In the genomic region with DNA sequence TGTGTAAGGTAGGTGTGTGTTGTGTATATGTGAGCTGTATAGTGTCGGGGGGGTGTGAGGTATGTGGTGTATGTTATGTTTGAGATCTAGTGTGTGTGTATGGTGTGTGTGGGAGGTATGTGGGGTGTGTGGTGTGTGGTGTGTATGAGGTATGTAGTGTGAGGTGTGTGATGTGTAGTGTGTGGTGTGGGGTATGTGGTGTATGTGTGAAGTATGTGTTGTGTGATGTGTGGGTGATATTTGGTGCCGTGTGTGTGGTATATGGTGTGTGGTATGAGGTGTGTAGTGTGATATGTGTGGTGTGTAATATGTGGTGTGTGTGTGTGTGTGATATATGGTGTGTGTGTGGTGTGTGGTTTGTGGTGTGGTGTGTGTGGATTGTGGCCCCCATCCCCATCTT, we compare ENCODE assay signal across 1 cellular context.
TF ChIP-seq lines count a peak whose summit lies in the region.
"Not testable (repeated sequence)": the region's sequence is repeated elsewhere in the genome, so short reads cannot be mapped to it uniquely, and the experiment has no call there.

No MANE protein-coding gene starts in this region.

TF ChIP-seq in HepG2, 621 proteins besides CTCF, POLR2A, EP300 and RAD21:
- TF ChIP-seq, protein P1, sequence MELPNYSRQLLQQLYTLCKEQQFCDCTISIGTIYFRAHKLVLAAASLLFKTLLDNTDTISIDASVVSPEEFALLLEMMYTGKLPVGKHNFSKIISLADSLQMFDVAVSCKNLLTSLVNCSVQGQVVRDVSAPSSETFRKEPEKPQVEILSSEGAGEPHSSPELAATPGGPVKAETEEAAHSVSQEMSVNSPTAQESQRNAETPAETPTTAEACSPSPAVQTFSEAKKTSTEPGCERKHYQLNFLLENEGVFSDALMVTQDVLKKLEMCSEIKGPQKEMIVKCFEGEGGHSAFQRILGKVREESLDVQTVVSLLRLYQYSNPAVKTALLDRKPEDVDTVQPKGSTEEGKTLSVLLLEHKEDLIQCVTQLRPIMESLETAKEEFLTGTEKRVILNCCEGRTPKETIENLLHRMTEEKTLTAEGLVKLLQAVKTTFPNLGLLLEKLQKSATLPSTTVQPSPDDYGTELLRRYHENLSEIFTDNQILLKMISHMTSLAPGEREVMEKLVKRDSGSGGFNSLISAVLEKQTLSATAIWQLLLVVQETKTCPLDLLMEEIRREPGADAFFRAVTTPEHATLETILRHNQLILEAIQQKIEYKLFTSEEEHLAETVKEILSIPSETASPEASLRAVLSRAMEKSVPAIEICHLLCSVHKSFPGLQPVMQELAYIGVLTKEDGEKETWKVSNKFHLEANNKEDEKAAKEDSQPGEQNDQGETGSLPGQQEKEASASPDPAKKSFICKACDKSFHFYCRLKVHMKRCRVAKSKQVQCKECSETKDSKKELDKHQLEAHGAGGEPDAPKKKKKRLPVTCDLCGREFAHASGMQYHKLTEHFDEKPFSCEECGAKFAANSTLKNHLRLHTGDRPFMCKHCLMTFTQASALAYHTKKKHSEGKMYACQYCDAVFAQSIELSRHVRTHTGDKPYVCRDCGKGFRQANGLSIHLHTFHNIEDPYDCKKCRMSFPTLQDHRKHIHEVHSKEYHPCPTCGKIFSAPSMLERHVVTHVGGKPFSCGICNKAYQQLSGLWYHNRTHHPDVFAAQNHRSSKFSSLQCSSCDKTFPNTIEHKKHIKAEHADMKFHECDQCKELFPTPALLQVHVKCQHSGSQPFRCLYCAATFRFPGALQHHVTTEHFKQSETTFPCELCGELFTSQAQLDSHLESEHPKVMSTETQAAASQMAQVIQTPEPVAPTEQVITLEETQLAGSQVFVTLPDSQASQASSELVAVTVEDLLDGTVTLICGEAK (IDR thresholded peaks at IDR 0.05) = peak; percentile 15; the same call in 1 of the 2 replicates
- TF ChIP-seq, protein P1 (CRISPR knock-in tag; IDR thresholded peaks at IDR 0.05) = not testable (repeated sequence)
- 0 out of 2 replicates have a peak, but pooled peaks have one; percentile 61 for TF ChIP-seq NONO (IDR thresholded peaks at IDR 0.05)
- not testable (repeated sequence) for TF ChIP-seq NONO (CRISPR knock-in tag; conservative IDR thresholded peaks at IDR 0.05)
- TF ChIP-seq, protein P2, sequence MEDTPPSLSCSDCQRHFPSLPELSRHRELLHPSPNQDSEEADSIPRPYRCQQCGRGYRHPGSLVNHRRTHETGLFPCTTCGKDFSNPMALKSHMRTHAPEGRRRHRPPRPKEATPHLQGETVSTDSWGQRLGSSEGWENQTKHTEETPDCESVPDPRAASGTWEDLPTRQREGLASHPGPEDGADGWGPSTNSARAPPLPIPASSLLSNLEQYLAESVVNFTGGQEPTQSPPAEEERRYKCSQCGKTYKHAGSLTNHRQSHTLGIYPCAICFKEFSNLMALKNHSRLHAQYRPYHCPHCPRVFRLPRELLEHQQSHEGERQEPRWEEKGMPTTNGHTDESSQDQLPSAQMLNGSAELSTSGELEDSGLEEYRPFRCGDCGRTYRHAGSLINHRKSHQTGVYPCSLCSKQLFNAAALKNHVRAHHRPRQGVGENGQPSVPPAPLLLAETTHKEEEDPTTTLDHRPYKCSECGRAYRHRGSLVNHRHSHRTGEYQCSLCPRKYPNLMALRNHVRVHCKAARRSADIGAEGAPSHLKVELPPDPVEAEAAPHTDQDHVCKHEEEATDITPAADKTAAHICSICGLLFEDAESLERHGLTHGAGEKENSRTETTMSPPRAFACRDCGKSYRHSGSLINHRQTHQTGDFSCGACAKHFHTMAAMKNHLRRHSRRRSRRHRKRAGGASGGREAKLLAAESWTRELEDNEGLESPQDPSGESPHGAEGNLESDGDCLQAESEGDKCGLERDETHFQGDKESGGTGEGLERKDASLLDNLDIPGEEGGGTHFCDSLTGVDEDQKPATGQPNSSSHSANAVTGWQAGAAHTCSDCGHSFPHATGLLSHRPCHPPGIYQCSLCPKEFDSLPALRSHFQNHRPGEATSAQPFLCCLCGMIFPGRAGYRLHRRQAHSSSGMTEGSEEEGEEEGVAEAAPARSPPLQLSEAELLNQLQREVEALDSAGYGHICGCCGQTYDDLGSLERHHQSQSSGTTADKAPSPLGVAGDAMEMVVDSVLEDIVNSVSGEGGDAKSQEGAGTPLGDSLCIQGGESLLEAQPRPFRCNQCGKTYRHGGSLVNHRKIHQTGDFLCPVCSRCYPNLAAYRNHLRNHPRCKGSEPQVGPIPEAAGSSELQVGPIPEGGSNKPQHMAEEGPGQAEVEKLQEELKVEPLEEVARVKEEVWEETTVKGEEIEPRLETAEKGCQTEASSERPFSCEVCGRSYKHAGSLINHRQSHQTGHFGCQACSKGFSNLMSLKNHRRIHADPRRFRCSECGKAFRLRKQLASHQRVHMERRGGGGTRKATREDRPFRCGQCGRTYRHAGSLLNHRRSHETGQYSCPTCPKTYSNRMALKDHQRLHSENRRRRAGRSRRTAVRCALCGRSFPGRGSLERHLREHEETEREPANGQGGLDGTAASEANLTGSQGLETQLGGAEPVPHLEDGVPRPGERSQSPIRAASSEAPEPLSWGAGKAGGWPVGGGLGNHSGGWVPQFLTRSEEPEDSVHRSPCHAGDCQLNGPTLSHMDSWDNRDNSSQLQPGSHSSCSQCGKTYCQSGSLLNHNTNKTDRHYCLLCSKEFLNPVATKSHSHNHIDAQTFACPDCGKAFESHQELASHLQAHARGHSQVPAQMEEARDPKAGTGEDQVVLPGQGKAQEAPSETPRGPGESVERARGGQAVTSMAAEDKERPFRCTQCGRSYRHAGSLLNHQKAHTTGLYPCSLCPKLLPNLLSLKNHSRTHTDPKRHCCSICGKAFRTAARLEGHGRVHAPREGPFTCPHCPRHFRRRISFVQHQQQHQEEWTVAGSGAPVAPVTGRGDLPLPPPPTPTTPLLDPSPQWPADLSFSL (CRISPR knock-in tag; IDR thresholded peaks at IDR 0.05) = peak; percentile 83
